ENCODE assay signal across 1 cellular context in genomic region chr20:31835977-31836852, GRCh38.
TF ChIP-seq lines count a peak whose summit lies in the region.

No MANE protein-coding gene starts in this region.

TF ChIP-seq in HepG2, 621 proteins besides CTCF, POLR2A, EP300 and RAD21 (continued from another document and continues in another):
- TF ChIP-seq ZNF746 (CRISPR knock-in tag; IDR thresholded peaks at IDR 0.05) (no peak), TFE3 (CRISPR knock-in tag; IDR thresholded peaks at IDR 0.05) (no peak), HDAC6 (IDR thresholded peaks at IDR 0.05; ENCODE audit: low read depth, low read length) (no peak), SMAD9 (CRISPR knock-in tag; IDR thresholded peaks at IDR 0.05) (no peak), AKAP8 (CRISPR knock-in tag; IDR thresholded peaks at IDR 0.05) (no peak), HES4 (CRISPR knock-in tag; IDR thresholded peaks at IDR 0.05; ENCODE audit: borderline replicate concordance) (no peak), GATAD2A (CRISPR knock-in tag; IDR thresholded peaks at IDR 0.05) (peak; percentile 38; the same call in 1 of the 2 replicates), ZNF687 (CRISPR knock-in tag; IDR thresholded peaks at IDR 0.05) (peak; percentile 73), PHF5A (CRISPR knock-in tag; IDR thresholded peaks at IDR 0.05; ENCODE audit: low read depth, unreplicated experiment) (no peak), POGZ (CRISPR knock-in tag; IDR thresholded peaks at IDR 0.05) (0 out of 2 replicates have a peak, but pooled peaks have one; percentile 16), ZNF101 (CRISPR knock-in tag; IDR thresholded peaks at IDR 0.05; ENCODE audit: borderline replicate concordance, low read depth) (no peak), TERF1 (CRISPR knock-in tag; IDR thresholded peaks at IDR 0.05) (no peak), ZNF350 (CRISPR knock-in tag; IDR thresholded peaks at IDR 0.05; ENCODE audit: borderline replicate concordance, low read depth) (no peak), SRF (IDR thresholded peaks at IDR 0.05; ENCODE audit: low read depth, low read length) (no peak), MYPOP (CRISPR knock-in tag; IDR thresholded peaks at IDR 0.05) (no peak), MTF1 (CRISPR knock-in tag; IDR thresholded peaks at IDR 0.05) (no peak), FOXA1 (IDR thresholded peaks at IDR 0.05) (no peak), FOXA1 (CRISPR knock-in tag; IDR thresholded peaks at IDR 0.05) (peak; percentile 37), SOX5 (CRISPR knock-in tag; IDR thresholded peaks at IDR 0.05; ENCODE audit: borderline replicate concordance) (no peak; the same call in 1 of the 2 replicates), HIC2 (CRISPR knock-in tag; IDR thresholded peaks at IDR 0.05; ENCODE audit: low read depth) (no peak), TEAD3 (CRISPR knock-in tag; optimal IDR thresholded peaks at IDR 0.05; ENCODE audit: borderline replicate concordance) (no peak), ZSCAN22 (CRISPR knock-in tag; IDR thresholded peaks at IDR 0.05) (no peak), MAF1 (CRISPR knock-in tag; IDR thresholded peaks at IDR 0.05; ENCODE audit: borderline replicate concordance) (no peak), ZNF570 (CRISPR knock-in tag; IDR thresholded peaks at IDR 0.05; ENCODE audit: borderline replicate concordance) (no peak), MXD1 (CRISPR knock-in tag; IDR thresholded peaks at IDR 0.05) (no peak), ZNF337 (CRISPR knock-in tag; IDR thresholded peaks at IDR 0.05; ENCODE audit: borderline replicate concordance, low read depth) (no peak), ZNF644 (CRISPR knock-in tag; IDR thresholded peaks at IDR 0.05; ENCODE audit: low read depth) (peak; percentile 68), FOSL2 (CRISPR knock-in tag; IDR thresholded peaks at IDR 0.05) (peak; percentile 99), ZNF207 (IDR thresholded peaks at IDR 0.05; ENCODE audit: borderline replicate concordance) (no peak), DNMT1 (CRISPR knock-in tag; IDR thresholded peaks at IDR 0.05) (no peak), E2F1 (CRISPR knock-in tag; IDR thresholded peaks at IDR 0.05) (no peak), SUZ12 (IDR thresholded peaks at IDR 0.05; ENCODE audit: low read depth, low read length) (no peak), EZH2 (conservative IDR thresholded peaks at IDR 0.05; ENCODE audit: low read depth, low read length) (no peak), CENPBD1 (CRISPR knock-in tag; IDR thresholded peaks at IDR 0.05; ENCODE audit: borderline replicate concordance, low read depth) (no peak), BCL6 (CRISPR knock-in tag; IDR thresholded peaks at IDR 0.05) (no peak), ZNF17 (CRISPR knock-in tag; IDR thresholded peaks at IDR 0.05) (no peak), PHF21A (CRISPR knock-in tag; IDR thresholded peaks at IDR 0.05) (no peak), ZNF562 (CRISPR knock-in tag; IDR thresholded peaks at IDR 0.05; ENCODE audit: borderline replicate concordance) (no peak), MEF2D (CRISPR knock-in tag; IDR thresholded peaks at IDR 0.05) (no peak), ELK4 (CRISPR knock-in tag; IDR thresholded peaks at IDR 0.05; ENCODE audit: borderline replicate concordance) (no peak), KLF15 (CRISPR knock-in tag; IDR thresholded peaks at IDR 0.05; ENCODE audit: borderline replicate concordance) (no peak), PAXIP1 (CRISPR knock-in tag; conservative IDR thresholded peaks at IDR 0.05) (peak; percentile 62; the same call in 1 of the 2 replicates), ZSCAN5A (CRISPR knock-in tag; IDR thresholded peaks at IDR 0.05; ENCODE audit: borderline replicate concordance) (no peak), ZNF20 (CRISPR knock-in tag; IDR thresholded peaks at IDR 0.05) (no peak)
